ENCODE assay signal across 1 cellular context in the genomic region with DNA sequence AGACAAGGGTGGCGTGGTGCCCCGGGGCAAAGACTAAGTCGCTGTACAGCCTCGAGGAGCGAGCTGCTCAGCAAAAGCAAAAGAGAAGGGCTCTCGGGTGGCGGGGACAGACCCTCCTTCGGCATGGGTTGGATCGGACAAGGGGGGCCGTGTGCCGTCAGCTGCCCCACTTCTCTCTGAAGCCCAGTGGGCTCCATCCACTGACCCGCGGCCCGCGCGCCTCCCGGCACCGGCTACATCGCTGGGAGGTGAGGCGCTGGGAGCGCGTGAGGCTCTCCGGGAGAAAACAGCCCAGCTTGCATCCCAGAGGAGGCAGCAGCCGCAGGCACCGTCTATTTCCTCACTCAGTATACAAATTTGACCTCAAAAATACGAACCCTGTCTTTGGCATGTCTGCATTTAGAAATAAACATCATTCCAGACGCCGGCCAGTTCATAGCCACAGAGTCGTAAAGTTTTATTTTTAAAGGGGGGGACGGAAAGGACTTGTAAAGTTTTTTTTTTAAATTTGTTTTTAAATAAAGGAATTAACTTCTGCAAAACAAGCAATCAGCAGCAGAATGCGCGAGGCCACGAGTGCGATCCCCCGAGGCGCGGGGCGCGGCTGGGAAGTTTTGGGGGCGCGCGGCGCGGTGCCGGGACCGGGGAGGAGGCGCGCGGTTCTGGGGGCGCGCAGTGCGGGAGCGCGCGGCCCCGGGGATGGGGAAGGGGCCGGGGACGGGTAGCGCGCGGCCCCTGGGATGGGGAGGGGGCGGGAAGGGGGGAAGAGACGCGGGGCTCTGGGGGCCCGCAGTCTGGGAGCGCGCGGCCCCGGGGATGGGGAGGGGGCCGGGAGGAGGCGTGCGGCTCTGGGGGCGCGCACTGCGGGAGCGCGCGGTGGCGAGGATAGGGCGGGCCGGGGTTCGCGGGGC.
TF ChIP-seq lines count a peak whose summit lies in the region.

No MANE protein-coding gene starts in this region.

TF ChIP-seq in HEK293, 187 proteins besides CTCF, POLR2A, EP300 and RAD21 (continued from another document):
- TF ChIP-seq ZBTB26 (tag by site-specific recombination; optimal IDR thresholded peaks at IDR 0.05) (peak; percentile 73), ZNF660 (tag by site-specific recombination; IDR thresholded peaks at IDR 0.05) (peak; percentile 79), ZNF561 (tag by site-specific recombination; IDR thresholded peaks at IDR 0.05; ENCODE audit: borderline replicate concordance) (0 out of 2 replicates have a peak, but pooled peaks have one; percentile 50), MEIS1 (CRISPR knock-in tag; IDR thresholded peaks at IDR 0.05; ENCODE audit: borderline replicate concordance) (no peak), TCF7L2 (IDR thresholded peaks at IDR 0.05; ENCODE audit: borderline replicate concordance, low read depth, low read length) (no peak), SALL2 (tag by site-specific recombination; IDR thresholded peaks at IDR 0.05; ENCODE audit: borderline replicate concordance) (no peak), ZIC2 (tag by site-specific recombination; IDR thresholded peaks at IDR 0.05) (no peak)
- TF ChIP-seq, protein P1, sequence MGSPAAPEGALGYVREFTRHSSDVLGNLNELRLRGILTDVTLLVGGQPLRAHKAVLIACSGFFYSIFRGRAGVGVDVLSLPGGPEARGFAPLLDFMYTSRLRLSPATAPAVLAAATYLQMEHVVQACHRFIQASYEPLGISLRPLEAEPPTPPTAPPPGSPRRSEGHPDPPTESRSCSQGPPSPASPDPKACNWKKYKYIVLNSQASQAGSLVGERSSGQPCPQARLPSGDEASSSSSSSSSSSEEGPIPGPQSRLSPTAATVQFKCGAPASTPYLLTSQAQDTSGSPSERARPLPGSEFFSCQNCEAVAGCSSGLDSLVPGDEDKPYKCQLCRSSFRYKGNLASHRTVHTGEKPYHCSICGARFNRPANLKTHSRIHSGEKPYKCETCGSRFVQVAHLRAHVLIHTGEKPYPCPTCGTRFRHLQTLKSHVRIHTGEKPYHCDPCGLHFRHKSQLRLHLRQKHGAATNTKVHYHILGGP (tag by site-specific recombination; IDR thresholded peaks at IDR 0.05): no peak
- TF ChIP-seq, protein P2, sequence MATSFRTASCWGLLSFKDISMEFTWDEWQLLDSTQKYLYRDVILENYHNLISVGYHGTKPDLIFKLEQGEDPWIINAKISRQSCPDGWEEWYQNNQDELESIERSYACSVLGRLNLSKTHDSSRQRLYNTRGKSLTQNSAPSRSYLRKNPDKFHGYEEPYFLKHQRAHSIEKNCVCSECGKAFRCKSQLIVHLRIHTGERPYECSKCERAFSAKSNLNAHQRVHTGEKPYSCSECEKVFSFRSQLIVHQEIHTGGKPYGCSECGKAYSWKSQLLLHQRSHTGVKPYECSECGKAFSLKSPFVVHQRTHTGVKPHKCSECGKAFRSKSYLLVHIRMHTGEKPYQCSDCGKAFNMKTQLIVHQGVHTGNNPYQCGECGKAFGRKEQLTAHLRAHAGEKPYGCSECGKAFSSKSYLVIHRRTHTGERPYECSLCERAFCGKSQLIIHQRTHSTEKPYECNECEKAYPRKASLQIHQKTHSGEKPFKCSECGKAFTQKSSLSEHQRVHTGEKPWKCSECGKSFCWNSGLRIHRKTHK (tag by site-specific recombination; IDR thresholded peaks at IDR 0.05): no peak
